30 cellular contexts compared by ENCODE assay signal in the genomic region with DNA sequence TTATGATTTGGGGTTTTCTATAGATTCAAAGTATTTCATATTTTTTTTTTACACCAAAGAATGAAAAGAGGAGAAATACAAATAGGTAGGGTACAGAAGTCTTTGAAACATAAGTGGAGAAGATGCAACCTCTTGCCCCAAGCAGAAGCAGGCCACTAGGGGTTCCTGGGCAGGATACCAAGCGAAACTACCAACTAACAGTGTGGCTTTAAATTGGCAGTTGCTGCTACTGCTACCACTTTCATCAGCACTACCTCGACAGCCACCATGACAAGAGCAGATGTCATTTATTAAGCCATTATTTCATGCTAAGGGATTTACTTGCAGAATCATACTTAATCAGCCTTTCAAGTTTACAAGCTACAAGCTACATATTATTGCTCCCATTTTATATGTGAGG.
"Had no signal": no experiment of that assay in that cellular context is flagged by ENCODE, and none has a peak within 500 bp of the region (broad histone marks: within the 10 kb centered on the region; RNA-seq: fewer than 3 reads in every experiment).

No MANE protein-coding gene starts in this region.

- H3K36me3 ChIP-seq: sigmoid colon, tibial nerve had no signal

- H3K4me3 ChIP-seq: psoas muscle, sigmoid colon, tibial nerve had no signal

- H2AFZ ChIP-seq: parathyroid adenoma had no signal

- H3K27me3 Mint-ChIP-seq: activated CD4-positive, alpha-beta memory T cell treated with anti-CD3 and anti-CD28 coated beads for 36 hours; activated CD4-positive, alpha-beta T cell treated with anti-CD3 and anti-CD28 coated beads, Interleukin-2, amount 10 ng/mL, durations not matched to agents 24 days and 14 days; activated naive CD8-positive, alpha-beta T cell treated with anti-CD3 and anti-CD28 coated beads, Interleukin-2, amount 50 U/mL, for 24 hours; activated T-cell treated with anti-CD3 and anti-CD28 coated beads, Interleukin-2, amount 50 U/mL, for 24 hours; effector memory CD8-positive, alpha-beta T cell; naive thymus-derived CD4-positive, alpha-beta T cell; stimulated activated naive B cell treated with anti-CD40 and anti-IgM and Interleukin-4, amounts not matched to agents 10 μg/mL and 1 μg/mL and 100 μg/mL, for 72 hours had no signal

- H3K36me3 Mint-ChIP-seq: activated CD4-positive, alpha-beta memory T cell treated with anti-CD3 and anti-CD28 coated beads for 36 hours; mesothelial cell of epicardium; stimulated activated naive B cell treated with anti-CD40 and anti-IgM and Interleukin-4, amounts not matched to agents 10 μg/mL and 1 μg/mL and 100 μg/mL, for 72 hours had no signal

- H3K9me3 ChIP-seq: psoas muscle, sigmoid colon, tibial nerve had no signal

- H3K4me3 Mint-ChIP-seq: activated CD4-positive, alpha-beta memory T cell treated with anti-CD3 and anti-CD28 coated beads for 36 hours; activated CD4-positive, alpha-beta T cell treated with anti-CD3 and anti-CD28 coated beads, Interleukin-2, amount 10 ng/mL, durations not matched to agents 24 days and 14 days; activated naive CD8-positive, alpha-beta T cell treated with anti-CD3 and anti-CD28 coated beads, Interleukin-2, amount 50 U/mL, for 24 hours; activated T-cell treated with anti-CD3 and anti-CD28 coated beads, Interleukin-2, amount 50 U/mL, for 24 hours; effector memory CD8-positive, alpha-beta T cell; mesothelial cell of epicardium; naive thymus-derived CD4-positive, alpha-beta T cell; stimulated activated naive B cell treated with anti-CD40 and anti-IgM and Interleukin-4, amounts not matched to agents 10 μg/mL and 1 μg/mL and 100 μg/mL, for 72 hours had no signal

- H3K9ac ChIP-seq: parathyroid adenoma had no signal

- H3K27ac Mint-ChIP-seq: activated naive CD8-positive, alpha-beta T cell treated with anti-CD3 and anti-CD28 coated beads, Interleukin-2, amount 50 U/mL, for 24 hours; activated T-cell treated with anti-CD3 and anti-CD28 coated beads, Interleukin-2, amount 50 U/mL, for 24 hours; effector memory CD8-positive, alpha-beta T cell; mesothelial cell of epicardium; naive thymus-derived CD4-positive, alpha-beta T cell had no signal

- H3K4me1 ChIP-seq: parathyroid adenoma had no signal

- DNase-seq: activated CD4-positive, alpha-beta memory T cell treated with anti-CD3 and anti-CD28 coated beads for 36 hours; activated CD4-positive, alpha-beta T cell treated with anti-CD3 and anti-CD28 coated beads, Interleukin-2, amount 10 ng/mL, durations not matched to agents 24 days and 14 days; activated CD4-positive, CD25-positive, alpha-beta regulatory T cell treated with anti-CD3 and anti-CD28 coated beads, Interleukin-2, amount 50 U/mL, for 72 hours; activated CD8-positive, alpha-beta memory T cell treated with anti-CD3 and anti-CD28 coated beads, Interleukin-2, amount 50 U/mL, for 4 hours; activated gamma-delta T cell treated with Interleukin-2 at 50 U/mL for 16 hours; activated naive CD4-positive, alpha-beta T cell treated with anti-CD3 and anti-CD28 coated beads, Interleukin-2, amount 50 U/mL, for 16 hours; activated naive CD8-positive, alpha-beta T cell treated with anti-CD3 and anti-CD28 coated beads, Interleukin-2, amount 50 U/mL, for 24 hours; activated T-cell treated with anti-CD3 and anti-CD28 coated beads, Interleukin-2, amount 50 U/mL, for 24 hours; amygdala; caudate nucleus; cortex of kidney; effector memory CD8-positive, alpha-beta T cell; head of caudate nucleus; hippocampal formation; left colon; naive thymus-derived CD4-positive, alpha-beta T cell; nucleus accumbens; psoas muscle; sigmoid colon; small intestine; stimulated activated CD4-positive, alpha-beta T cell treated with anti-CD3 and anti-CD28 coated beads, Interleukin-1b, Interleukin-23, amount 100 ng/mL, for 48 hours; stimulated activated CD4-positive, alpha-beta T cell treated with anti-CD3 and anti-CD28 coated beads, Interleukin-4, amount 100 ng/mL, for 4 hours; stimulated activated CD8-positive, alpha-beta memory T cell treated with anti-CD3 and anti-CD28 coated beads, Interleukin-4, amount 100 ng/mL, for 48 hours; stimulated activated naive B cell treated with anti-CD40 and anti-IgM and Interleukin-4, amounts not matched to agents 10 μg/mL and 1 μg/mL and 100 μg/mL, for 72 hours; T1000 had no signal

- FAIRE-seq: endothelial cell of umbilical vein, keratinocyte, small intestine had no signal

- ATAC-seq: activated naive CD8-positive, alpha-beta T cell treated with anti-CD3 and anti-CD28 coated beads, Interleukin-2, amount 50 U/mL, for 24 hours; effector memory CD8-positive, alpha-beta T cell; left colon; naive thymus-derived CD4-positive, alpha-beta T cell; psoas muscle; stimulated activated naive B cell treated with anti-CD40 and anti-IgM and Interleukin-4, amounts not matched to agents 10 μg/mL and 1 μg/mL and 100 μg/mL, for 72 hours had no signal

- H3K9me3 Mint-ChIP-seq: activated CD4-positive, alpha-beta memory T cell treated with anti-CD3 and anti-CD28 coated beads for 36 hours; activated naive CD8-positive, alpha-beta T cell treated with anti-CD3 and anti-CD28 coated beads, Interleukin-2, amount 50 U/mL, for 24 hours; activated T-cell treated with anti-CD3 and anti-CD28 coated beads, Interleukin-2, amount 50 U/mL, for 24 hours; effector memory CD8-positive, alpha-beta T cell; mesothelial cell of epicardium; naive thymus-derived CD4-positive, alpha-beta T cell; stimulated activated naive B cell treated with anti-CD40 and anti-IgM and Interleukin-4, amounts not matched to agents 10 μg/mL and 1 μg/mL and 100 μg/mL, for 72 hours had no signal

- H3K27me3 ChIP-seq: sigmoid colon, tibial nerve had no signal

- H3K27ac ChIP-seq: parathyroid adenoma, psoas muscle, sigmoid colon, tibial nerve had no signal

- H3K79me2 ChIP-seq: parathyroid adenoma had no signal
